ENCODE assay signal across 21 cellular contexts in genomic region chr7:94547128-94547527, GRCh38.
"Had no signal": no experiment of that assay in that cellular context is flagged by ENCODE, and none has a peak within 500 bp of the region (broad histone marks: within the 10 kb centered on the region; RNA-seq: fewer than 3 reads in every experiment).

No MANE protein-coding gene starts in this region.

- H3K27ac Mint-ChIP-seq: activated CD4-positive, alpha-beta T cell treated with anti-CD3 and anti-CD28 coated beads, Interleukin-2, amount 10 ng/mL, durations not matched to agents 24 days and 14 days; activated naive CD4-positive, alpha-beta T cell treated with anti-CD3 and anti-CD28 coated beads, Interleukin-2, amount 50 U/mL, for 24 hours; immature natural killer cell; memory B cell; T-helper 1 cell treated with Interleukin-12 subunit alpha and Interleukin-12 subunit beta and Interleukin-4 antibody, amounts not matched to agents 30 μg/mL and 1 μg/mL, for 36 hours; type B pancreatic cell had no signal

- H3K27ac ChIP-seq: ascending aorta, breast epithelium, esophagus muscularis mucosa, prostate gland, skin epidermis, stomach had no signal

- DNase-seq: activated CD4-positive, alpha-beta T cell treated with anti-CD3 and anti-CD28 coated beads, Interleukin-2, amount 10 ng/mL, durations not matched to agents 24 days and 14 days; activated CD8-positive, alpha-beta memory T cell treated with anti-CD3 and anti-CD28 coated beads, Interleukin-2, amount 50 U/mL, for 4 hours; activated gamma-delta T cell; activated T-cell treated with anti-CD3 and anti-CD28 coated beads, Interleukin-2, amount 50 U/mL, for 4 hours; effector CD8-positive, alpha-beta T cell; immature natural killer cell; kidney glomerular epithelial cell; right cardiac atrium; stimulated activated CD4-positive, alpha-beta T cell treated with anti-CD3 and anti-CD28 coated beads, Interleukin-15, amount 100 ng/mL, for 24 hours; stimulated activated CD4-positive, alpha-beta T cell treated with anti-CD3 and anti-CD28 coated beads, Interleukin-2, amount 100 ng/mL, for 48 hours; stomach had no signal

- H3K4me1 Mint-ChIP-seq: activated CD4-positive, alpha-beta T cell treated with anti-CD3 and anti-CD28 coated beads, Interleukin-2, amount 10 ng/mL, durations not matched to agents 24 days and 14 days; activated naive CD4-positive, alpha-beta T cell treated with anti-CD3 and anti-CD28 coated beads, Interleukin-2, amount 50 U/mL, for 24 hours; immature natural killer cell; memory B cell had no signal

- H3K9me3 Mint-ChIP-seq: activated CD4-positive, alpha-beta T cell treated with anti-CD3 and anti-CD28 coated beads, Interleukin-2, amount 10 ng/mL, durations not matched to agents 24 days and 14 days; activated naive CD4-positive, alpha-beta T cell treated with anti-CD3 and anti-CD28 coated beads, Interleukin-2, amount 50 U/mL, for 24 hours; activated T-cell treated with anti-CD3 and anti-CD28 coated beads, Interleukin-2, amount 50 U/mL, for 4 hours; immature natural killer cell; memory B cell; neural crest cell; T-helper 1 cell treated with Interleukin-12 subunit alpha and Interleukin-12 subunit beta and Interleukin-4 antibody, amounts not matched to agents 30 μg/mL and 1 μg/mL, for 36 hours; type B pancreatic cell had no signal

- H3K4me3 Mint-ChIP-seq: activated CD4-positive, alpha-beta T cell treated with anti-CD3 and anti-CD28 coated beads, Interleukin-2, amount 10 ng/mL, durations not matched to agents 24 days and 14 days; activated naive CD4-positive, alpha-beta T cell treated with anti-CD3 and anti-CD28 coated beads, Interleukin-2, amount 50 U/mL, for 24 hours; activated T-cell treated with anti-CD3 and anti-CD28 coated beads, Interleukin-2, amount 50 U/mL, for 4 hours; immature natural killer cell; memory B cell; neural crest cell; T-helper 1 cell treated with Interleukin-12 subunit alpha and Interleukin-12 subunit beta and Interleukin-4 antibody, amounts not matched to agents 30 μg/mL and 1 μg/mL, for 36 hours; type B pancreatic cell had no signal

- H3K36me3 ChIP-seq: breast epithelium, prostate gland had no signal

- H3K27me3 Mint-ChIP-seq: activated CD4-positive, alpha-beta T cell treated with anti-CD3 and anti-CD28 coated beads, Interleukin-2, amount 10 ng/mL, durations not matched to agents 24 days and 14 days; activated naive CD4-positive, alpha-beta T cell treated with anti-CD3 and anti-CD28 coated beads, Interleukin-2, amount 50 U/mL, for 24 hours; memory B cell; type B pancreatic cell had no signal

- H3K27me3 ChIP-seq: ascending aorta, breast epithelium, esophagus muscularis mucosa, stomach had no signal

- ATAC-seq: activated T-cell treated with anti-CD3 and anti-CD28 coated beads, Interleukin-2, amount 50 U/mL, for 4 hours; right cardiac atrium had no signal

- H3K9me3 ChIP-seq: ascending aorta, breast epithelium, esophagus muscularis mucosa, prostate gland, stomach had no signal

- H3K4me3 ChIP-seq: ascending aorta, breast epithelium, esophagus muscularis mucosa, prostate gland, skin epidermis, stomach had no signal

- H3K4me1 ChIP-seq: ascending aorta, breast epithelium, prostate gland, stomach had no signal
